Comparison of ENCODE assay signal across 22 cellular contexts in genomic region chr1:150987928-150988327, GRCh38. TPM values are rescaled to one million over a fixed set of nuclear protein-coding genes. Genes with fewer than 3 reads are reported as not detected.
"Had no signal": no experiment of that assay in that cellular context is flagged by ENCODE, and none has a peak within 500 bp of the region (broad histone marks: within the 10 kb centered on the region; RNA-seq: fewer than 3 reads in every experiment).

No MANE protein-coding gene starts in this region.

- DNase-seq: activated CD4-positive, alpha-beta T cell treated with anti-CD3 and anti-CD28 coated beads, Interleukin-2, amount 10 ng/mL, durations not matched to agents 7 days and 5 days; activated naive CD4-positive, alpha-beta T cell treated with Interleukin-2 at 50 U/mL for 16 hours; activated naive CD8-positive, alpha-beta T cell treated with anti-CD3 and anti-CD28 coated beads for 36 hours; activated T-cell treated with anti-CD3 and anti-CD28 coated beads, Interleukin-2, amount 50 U/mL, for 24 hours; central memory CD4-positive, alpha-beta T cell; dermis blood vessel endothelial cell; effector CD8-positive, alpha-beta T cell; foreskin keratinocyte; immature natural killer cell; left ventricle myocardium superior; mammary epithelial cell; naive thymus-derived CD8-positive, alpha-beta T cell; retina; stimulated activated CD4-positive, alpha-beta T cell treated with anti-CD3 and anti-CD28 coated beads, Interleukin-2, amount 100 ng/mL, for 48 hours; stimulated activated CD8-positive, alpha-beta memory T cell treated with anti-CD3 and anti-CD28 coated beads, Interleukin-4, amount 100 ng/mL, for 48 hours; stimulated activated naive CD4-positive, alpha-beta T cell treated with Interleukin-2 at 50 U/mL for 16 hours had no signal

- H3K27me3 ChIP-seq: foreskin keratinocyte, hepatocyte, neural progenitor cell had no signal

- H3K9me3 ChIP-seq: thoracic aorta had no signal

- H3K27ac ChIP-seq: foreskin keratinocyte, hepatocyte, neural progenitor cell, thoracic aorta had no signal

- ATAC-seq: activated CD4-positive, CD25-positive, alpha-beta regulatory T cell treated with anti-CD3 and anti-CD28 coated beads, Interleukin-2, amount 50 U/mL, for 24 hours; foreskin keratinocyte; left ventricle myocardium superior had no signal

- H3K36me3 ChIP-seq: neural progenitor cell, thoracic aorta had no signal

- H3K4me3 ChIP-seq: hepatocyte, neural progenitor cell, thoracic aorta had no signal

- H3K4me1 ChIP-seq: foreskin keratinocyte, neural progenitor cell had no signal

RNA-seq across cellular contexts. Expression of gene ANXA9, which starts 5.8 kb away (rescaled TPM):
- total RNA-seq: activated naive CD8-positive, alpha-beta T cell treated with anti-CD3 and anti-CD28 coated beads for 36 hours; astrocyte; dermis blood vessel endothelial cell; T-helper 2 cell treated with Interferon-gamma antibody and Interleukin-4, amounts not matched to agents 100 ng/mL and 5 ng/mL, for 36 hours; thoracic aorta had no signal
